18 cellular contexts compared by ENCODE assay signal in genomic region chr6:144185133-144185836, GRCh38. TPM values are rescaled to one million over a fixed set of nuclear protein-coding genes. Genes with fewer than 3 reads are reported as not detected.
DNase-seq lines count a peak whose midpoint lies in the region; ATAC-seq, FAIRE-seq and TF ChIP-seq lines count a peak whose summit lies in the region.
"Had no signal": no experiment of that assay in that cellular context is flagged by ENCODE, and none has a peak within 500 bp of the region (broad histone marks: within the 10 kb centered on the region; RNA-seq: fewer than 3 reads in every experiment).

No MANE protein-coding gene starts in this region.

- no peaks in the 10 kb centered on the region for H3K9me2 ChIP-seq in GM23248 (ENCODE audit: insufficient read depth)

- WGBS in GM23248 (ENCODE audit: low coverage in 1 of 2, low lambda C conversion rate in 2 of 2, missing lambda C conversion rate in 2 of 2), 2 experiments = 76 to 81% methylated on average over 4 of the region's 4 CpGs
- WGBS in K562 (ENCODE audit: insufficient coverage, low coverage, missing lambda C conversion rate) = 10% methylated on average over 4 of the region's 4 CpGs
- 71% methylated on average over 4 of the region's 4 CpGs for WGBS in urinary bladder

- ATAC-seq in K562 = no peak
- no peak for ATAC-seq in HG03354 (IDR thresholded peaks at IDR 0.05; ENCODE audit: poor library complexity, severe bottlenecking, unreplicated experiment)
- ATAC-seq: CD8-positive, alpha-beta T cell had no signal

- no peak for TF ChIP-seq POLR2A in K562 (conservative IDR thresholded peaks at IDR 0.05)

- H3K27ac ChIP-seq in GM23248 = no peak overlapping the region
- H3K27ac ChIP-seq in K562 (ENCODE audit: extremely low read depth, low read depth, low read length) = no peak overlapping the region
- peak overlapping the region; percentile 10 for H3K27ac ChIP-seq in urinary bladder (ENCODE audit: low read depth)
- H3K27ac ChIP-seq: BLaER1, PC-9 had no signal

- H3F3A ChIP-seq in GM23248 (ENCODE audit: insufficient read depth) = peaks cover 7% of the 10 kb centered on the region; the same call in 1 of the 2 replicates

- H3K4me2 ChIP-seq in GM23248 (ENCODE audit: unreplicated experiment) = no peak overlapping the region
- no peak overlapping the region for H3K4me2 ChIP-seq in K562 (ENCODE audit: insufficient read depth, low read length)
- H3K4me2 ChIP-seq: BLaER1, PC-9 had no signal

- H3K27me3 ChIP-seq in GM23248 (replicated peaks; ENCODE audit: insufficient read depth) (no peaks in the 10 kb centered on the region), K562 (ENCODE audit: control insufficient read depth in 2 of 2, insufficient read depth in 2 of 2, low read length in 2 of 2) (peaks cover 0 to 9% of the 10 kb centered on the region in 2 experiments; a peak in 2 of 5 replicates)
- H3K27me3 ChIP-seq: BLaER1 had no signal

- TF ChIP-seq RAD21 in K562 (CRISPR knock-in tag; conservative IDR thresholded peaks at IDR 0.05 in 1 of 2, IDR thresholded peaks at IDR 0.05 in 1 of 2) = no peak

- H3K9me3 ChIP-seq in GM23248 (ENCODE audit: low read depth) (no peaks in the 10 kb centered on the region), K562 (replicated peaks; ENCODE audit: control insufficient read depth, insufficient read depth, low read depth, low read length) (no peaks in the 10 kb centered on the region)

- no peaks in the 10 kb centered on the region; the same call in 1 of the 2 replicates for H4K20me1 ChIP-seq in GM23248 (ENCODE audit: insufficient read depth)
- no peaks in the 10 kb centered on the region for H4K20me1 ChIP-seq in K562 (replicated peaks; ENCODE audit: control insufficient read depth, insufficient read depth, low read length)
- H4K20me1 ChIP-seq: BLaER1 had no signal

- H3K9ac ChIP-seq in GM23248 (no peak overlapping the region), K562 (ENCODE audit: insufficient read depth in 1 of 2, low read depth in 2 of 2, low read length in 2 of 2) (no peak overlapping the region)
- H3K9ac ChIP-seq: BLaER1 had no signal

- no peak overlapping the region for H3K4me3 ChIP-seq in GM23248
- no peak overlapping the region for H3K4me3 ChIP-seq in K562
- H3K4me3 ChIP-seq in fibroblast of villous mesenchyme (ENCODE audit: low read depth, low read length) = no peak overlapping the region
- no peak overlapping the region for H3K4me3 ChIP-seq in urinary bladder (ENCODE audit: low read depth, low read length)
- H3K4me3 ChIP-seq: BLaER1, PC-9 had no signal

- POLR2A ChIA-PET in K562 (lab: Yijun Ruan, JAX) = interaction anchor here (0.9 kb wide), 1 partner anchor 22 kb away, joined by 3 read pairs; no protein-coding TSS in a partner anchor

- BruUV-seq in K562 (replicated peaks; lab: Mats Ljungman, UMichigan) = no TSS peak

- TF ChIP-seq EP300 in K562 (IDR thresholded peaks at IDR 0.05; ENCODE audit: low read length) = no peak

- no peak for TF ChIP-seq CTCF in K562 (IDR thresholded peaks at IDR 0.05 in 2 of 3, conservative IDR thresholded peaks at IDR 0.05 in 1 of 3; ENCODE audit: insufficient read depth in 2 of 3, low read depth in 1 of 3, low read length in 3 of 3)
- no peak for TF ChIP-seq CTCF in fibroblast of villous mesenchyme (IDR thresholded peaks at IDR 0.05; ENCODE audit: insufficient read depth, low read depth, low read length)

- H3K36me3 ChIP-seq in GM23248 (ENCODE audit: low read depth) (no peaks in the 10 kb centered on the region), K562 (ENCODE audit: control insufficient read depth, insufficient read depth, low read length) (no peaks in the 10 kb centered on the region), urinary bladder (ENCODE audit: insufficient read depth) (no peaks in the 10 kb centered on the region)
- H3K36me3 ChIP-seq: BLaER1 had no signal

- intact Hi-C loops in K562 (cut with micrococcal nuclease) = no loop called here

- in situ Hi-C loops in GM23248 (cut with MboI) (no loop called here), K562 (cut with MboI) (no loop called here)

- no peaks in the 10 kb centered on the region for H3K4me1 ChIP-seq in GM23248 (ENCODE audit: insufficient read depth)
- H3K4me1 ChIP-seq in K562 (replicated peaks in 1 of 2; ENCODE audit: control insufficient read depth in 2 of 2, insufficient read depth in 2 of 2, low read length in 2 of 2) = peaks cover 0 to 10% of the 10 kb centered on the region in 2 experiments; a peak in 1 of 5 replicates
- H3K4me1 ChIP-seq in urinary bladder (ENCODE audit: insufficient read depth) = no peaks in the 10 kb centered on the region
- H3K4me1 ChIP-seq: BLaER1 had no signal

- no peak overlapping the region for H2AFZ ChIP-seq in GM23248
- no peak overlapping the region for H2AFZ ChIP-seq in K562 (ENCODE audit: low read depth, low read length)
- H2AFZ ChIP-seq: PC-9 had no signal

- H3K79me2 ChIP-seq in GM23248 (ENCODE audit: insufficient read depth) (no peaks in the 10 kb centered on the region), K562 (ENCODE audit: control insufficient read depth, insufficient read depth, low read length) (no peaks in the 10 kb centered on the region)

- peak; percentile 35 for FAIRE-seq in K562 (lab: Jason Lieb, UNC)
- FAIRE-seq: G401.6, GM18507 had no signal

- H3K9me1 ChIP-seq in K562 (ENCODE audit: control insufficient read depth, insufficient read depth, low read length) = no peaks in the 10 kb centered on the region

- DNase-seq in GM23248 (peak; percentile 10), K562 (ENCODE audit: extremely low read depth in 1 of 4, low spot score in 3 of 4) (no peak), fibroblast of villous mesenchyme (ENCODE audit: low read depth) (peak; percentile 26), NOMO-1 treated with dmso at 0.1 percent for 144 hours (lab: John Stamatoyannopoulos, UW; ENCODE audit: unreplicated experiment) (no peak)
- no peak for DNase-seq in activated CD4-positive, alpha-beta T cell treated with anti-CD3 and anti-CD28 coated beads for 1 hour
- DNase-seq: CD8-positive, alpha-beta T cell; DMS79 treated with DMSO at 0.1 percent for 48 hours; NCI-H1436; NCI-H2029; NCI-H2171; NCI-H446 treated with DMSO at 0.1 percent for 48 hours; PC-9 had no signal

- CTCF ChIA-PET in K562 (lab: Yijun Ruan, JAX; ENCODE audit: low intra/inter-chr PET ratio) = no interaction called here

TF ChIP-seq in K562, 482 proteins besides CTCF, POLR2A, EP300 and RAD21:
- peak; percentile 89 for TF ChIP-seq CEBPB (tag; IDR thresholded peaks at IDR 0.05)
- TF ChIP-seq CEBPG (CRISPR knock-in tag; IDR thresholded peaks at IDR 0.05) = no peak
- TF ChIP-seq CEBPG (tag; conservative IDR thresholded peaks at IDR 0.05 in 1 of 2, IDR thresholded peaks at IDR 0.05 in 1 of 2) = peak; percentile 69 to 96; a peak in 3 of 4 replicates
- no peak for TF ChIP-seq ILK (tag; IDR thresholded peaks at IDR 0.05; ENCODE audit: borderline replicate concordance, low read depth)

RNA-seq across cellular contexts. Expression of gene STX11, which starts 35.0 kb away (rescaled TPM):
- 1.1 and 2.8 TPM in 2 replicates for total RNA-seq in GM23248 (2014; rRNA removed; shearing (Covaris generic))
- 1.9 and 2.2 TPM in 2 replicates for polyA plus RNA-seq in GM23248 (2016; fragmentation: Nextera tagmentation; extraction: Ambion mirVana)
- 0.44 TPM in 1 of 2 replicates, not detected in the other for total RNA-seq in K562 (2011; cell fraction: chromatin; rRNA removed; ENCODE audit: low replicate concordance)
- total RNA-seq in K562 (2011; cell fraction: nucleolus; rRNA removed) = 0.17 TPM in 1 of 2 replicates, not detected in the other
- 0.38 and 0.44 TPM in 2 replicates for total RNA-seq in K562 (2011; cell fraction: nucleoplasm; rRNA removed)
- 0.73 and 0.86 TPM in 2 replicates for total RNA-seq in K562 (2014; rRNA removed)
- total RNA-seq in K562 (2014; rRNA removed; fragmentation: Illumina TruSeq; extraction: Trizol) = 0.29 and 0.45 TPM in 2 replicates
- 0.51 and 0.53 TPM in 2 replicates for total RNA-seq in K562 (2015; rRNA removed; fragmentation: Illumina TruSeq; extraction: Trizol)
- total RNA-seq in K562 (2021) = 0.47 and 0.51 TPM in 2 replicates
- 0.40 and 1.2 TPM in 2 replicates for polyA plus RNA-seq in K562 (2011; rRNA removed)
- 0.31 and 1.0 TPM in 2 replicates for polyA plus RNA-seq in K562 (2011; cell fraction: cytosol; rRNA removed)
- 0.23 and 0.87 TPM in 2 replicates for polyA plus RNA-seq in K562 (2011; cell fraction: nucleus; rRNA removed)
- polyA plus RNA-seq in K562 (2012) = 0.40 and 0.73 TPM in 2 replicates
- polyA plus RNA-seq in K562 (2014; fragmentation: Illumina TruSeq; extraction: Trizol) = 0.54 and 0.56 TPM in 2 replicates
- under 1 TPM; 0.06 to 0.07 TPM for polyA plus RNA-seq in K562 (2014; fragmentation: Nextera tagmentation; extraction: Ambion mirVana)
- polyA plus RNA-seq in K562 (2014; rRNA removed) = 0.29 and 1.6 TPM in 2 replicates
- polyA minus RNA-seq in K562 (2011; rRNA and poly(A)+ RNA removed) = 0.21 and 1.1 TPM in 2 replicates
- polyA minus RNA-seq in K562 (2011; cell fraction: cytosol; rRNA and poly(A)+ RNA removed) = 0.91 TPM in 1 of 2 replicates, not detected in the other
- 0.13 and 1.3 TPM in 2 replicates for polyA minus RNA-seq in K562 (2011; cell fraction: nucleus; rRNA and poly(A)+ RNA removed)
- 0.97 and 2.2 TPM in 2 replicates for total RNA-seq in fibroblast of villous mesenchyme
- total RNA-seq in urinary bladder = 2.7 TPM
- polyA plus RNA-seq in urinary bladder = 4.4 TPM
- total RNA-seq: H4 had no signal

Comparison
In these comparisons a context has a peak if more than half of its experiments do, and no peak if none do; other contexts are left out.
1. DNase-seq: peak in GM23248 (single experiment) and fibroblast of villous mesenchyme (single experiment); none in K562 (0 of 4), activated CD4-positive, alpha-beta T cell treated with anti-CD3 and anti-CD28 coated beads for 1 hour (single experiment) and NOMO-1 treated with dmso at 0.1 percent for 144 hours (single experiment).